24 cellular contexts compared by ENCODE assay signal in genomic region chr13:71854401-71854800, GRCh38. TPM values are rescaled to one million over a fixed set of nuclear protein-coding genes. Genes with fewer than 3 reads are reported as not detected.
A peak's percentile ranks its signal among the peaks of the same experiment; 100 is the strongest.
DNase-seq lines count a peak whose midpoint lies in the region; ATAC-seq, FAIRE-seq and TF ChIP-seq lines count a peak whose summit lies in the region.
"Had no signal": no experiment of that assay in that cellular context is flagged by ENCODE, and none has a peak within 500 bp of the region (broad histone marks: within the 10 kb centered on the region; RNA-seq: fewer than 3 reads in every experiment).

No MANE protein-coding gene starts in this region.

- ATAC-seq in HG03039 (IDR thresholded peaks at IDR 0.05; ENCODE audit: unreplicated experiment) (no peak), GM19455 (IDR thresholded peaks at IDR 0.05; ENCODE audit: unreplicated experiment) (no peak)
- ATAC-seq: CD8-positive, alpha-beta T cell; GM12878 had no signal

- H3K79me2 ChIP-seq in Loucy (ENCODE audit: insufficient read depth, low read length) (no peaks in the 10 kb centered on the region), neural progenitor cell (ENCODE audit: low read depth) (peaks cover 23% of the 10 kb centered on the region)

- no peaks in the 10 kb centered on the region for H3K9me3 ChIP-seq in Loucy (ENCODE audit: insufficient read depth, low read depth, low read length)
- H3K9me3 ChIP-seq in neural progenitor cell (ENCODE audit: low read depth) = no peaks in the 10 kb centered on the region
- H3K9me3 ChIP-seq: BLaER1, Caco-2 had no signal

- H3K4me3 Mint-ChIP-seq in glutamatergic neuron (ENCODE audit: unreplicated experiment) (peak overlapping the region; percentile 27), neural progenitor cell (peak overlapping the region; percentile 50)
- H3K4me3 Mint-ChIP-seq: B cell; CD4-positive, CD25-positive, alpha-beta regulatory T cell; CD8-positive, alpha-beta T cell; HFFc6 had no signal

- H3K36me3 Mint-ChIP-seq in glutamatergic neuron (ENCODE audit: unreplicated experiment) (no peaks in the 10 kb centered on the region), neural progenitor cell (peaks cover 9% of the 10 kb centered on the region)
- H3K36me3 Mint-ChIP-seq: CD4-positive, CD25-positive, alpha-beta regulatory T cell; CD8-positive, alpha-beta T cell had no signal

- DNase-seq in D721Med (ENCODE audit: insufficient read length, low spot score) (no peak), glutamatergic neuron (no peak), neural progenitor cell (ENCODE audit: low spot score) (no peak)
- DNase-seq in stimulated activated CD4-positive, alpha-beta T cell treated with anti-CD3 and anti-CD28 coated beads, Interleukin-2, amount 100 ng/mL, for 48 hours = no peak
- DNase-seq: Caco-2; CD4-positive, CD25-positive, alpha-beta regulatory T cell; CD8-positive, alpha-beta T cell; DMS 273 treated with DMSO at 0.1 percent for 48 hours; DMS79; EL; GDM1; GOT3; H7; HCEC 1CT; HFFc6 had no signal

- H3K4me2 ChIP-seq in Loucy (ENCODE audit: low read depth, low read length, poor library complexity, severe bottlenecking) (no peak overlapping the region), neural progenitor cell (no peak overlapping the region)
- H3K4me2 ChIP-seq: BLaER1 had no signal

- H3K4me3 ChIP-seq in Loucy (ENCODE audit: low read length, poor library complexity, severe bottlenecking) = no peak overlapping the region
- H3K4me3 ChIP-seq in neural progenitor cell = no peak overlapping the region
- H3K4me3 ChIP-seq: BLaER1, GM12878 had no signal

- H3K4me1 ChIP-seq in Loucy (ENCODE audit: insufficient read depth, low read length, poor library complexity, severe bottlenecking) (no peaks in the 10 kb centered on the region), neural progenitor cell (peaks cover 41% of the 10 kb centered on the region)
- H3K4me1 ChIP-seq: BLaER1, Caco-2 had no signal

- H2AFZ ChIP-seq in Loucy (ENCODE audit: low read length) (0 out of 2 replicates have a peak overlapping the region, but pooled peaks have one; percentile 30), neural progenitor cell (replicated peaks) (no peak overlapping the region)

- H3F3A ChIP-seq in Loucy (ENCODE audit: low read depth) (no peaks in the 10 kb centered on the region), neural progenitor cell (ENCODE audit: low read depth) (peaks cover 18% of the 10 kb centered on the region)

- no peaks in the 10 kb centered on the region for H4K20me1 ChIP-seq in Loucy (ENCODE audit: insufficient read depth, low read length, poor library complexity, severe bottlenecking)
- H4K20me1 ChIP-seq in neural progenitor cell (ENCODE audit: low read depth) = peaks cover 49% of the 10 kb centered on the region
- H4K20me1 ChIP-seq: BLaER1 had no signal

- H3K9me3 Mint-ChIP-seq in glutamatergic neuron (ENCODE audit: unreplicated experiment) (peaks cover 7% of the 10 kb centered on the region), neural progenitor cell (no peaks in the 10 kb centered on the region)
- H3K9me3 Mint-ChIP-seq: CD8-positive, alpha-beta T cell had no signal

- peak; percentile 89 for FAIRE-seq in D721Med (lab: Jason Lieb, UNC)
- FAIRE-seq: A204.1, GM12878 had no signal

- H3K9ac ChIP-seq in Loucy (ENCODE audit: low read depth, low read length, poor library complexity, severe bottlenecking) (no peak overlapping the region), neural progenitor cell (no peak overlapping the region)
- H3K9ac ChIP-seq: BLaER1 had no signal

- TF ChIP-seq CTCF in D721Med (IDR thresholded peaks at IDR 0.05; ENCODE audit: insufficient read depth, missing control alignments) = no peak
- no peak for TF ChIP-seq CTCF in Loucy (conservative IDR thresholded peaks at IDR 0.05; ENCODE audit: low read length)
- TF ChIP-seq CTCF in glutamatergic neuron (IDR thresholded peaks at IDR 0.05; ENCODE audit: partially characterized antibody, unreplicated experiment) = no peak
- TF ChIP-seq CTCF in neural progenitor cell (IDR thresholded peaks at IDR 0.05) = no peak

- H3K27me3 Mint-ChIP-seq in glutamatergic neuron (ENCODE audit: unreplicated experiment) (peaks cover 1% of the 10 kb centered on the region), neural progenitor cell (ENCODE audit: insufficient read depth, low read depth) (no peaks in the 10 kb centered on the region)
- H3K27me3 Mint-ChIP-seq: B cell; CD4-positive, CD25-positive, alpha-beta regulatory T cell had no signal

- H3K27me3 ChIP-seq in Loucy (ENCODE audit: insufficient read depth, low read length, poor library complexity, severe bottlenecking) (no peaks in the 10 kb centered on the region), neural progenitor cell (no peaks in the 10 kb centered on the region)
- H3K27me3 ChIP-seq: BLaER1 had no signal

- H3K4me1 Mint-ChIP-seq in glutamatergic neuron (ENCODE audit: low read depth, unreplicated experiment) (peaks cover 62% of the 10 kb centered on the region), neural progenitor cell (peaks cover 70% of the 10 kb centered on the region)
- H3K4me1 Mint-ChIP-seq: B cell; CD4-positive, CD25-positive, alpha-beta regulatory T cell had no signal

- H3K27ac Mint-ChIP-seq in glutamatergic neuron (ENCODE audit: unreplicated experiment) (peak overlapping the region; percentile 59), neural progenitor cell (peak overlapping the region; percentile 21)
- H3K27ac Mint-ChIP-seq: B cell; CD4-positive, CD25-positive, alpha-beta regulatory T cell; CD8-positive, alpha-beta T cell; HFFc6 had no signal

- no peaks in the 10 kb centered on the region for H3K9me2 ChIP-seq in Loucy (replicated peaks; ENCODE audit: low read depth, low read length)

- H3K36me3 ChIP-seq in Loucy (ENCODE audit: insufficient read depth, low read length) (no peaks in the 10 kb centered on the region), neural progenitor cell (no peaks in the 10 kb centered on the region)
- H3K36me3 ChIP-seq: BLaER1 had no signal

- H3K27ac ChIP-seq in neural progenitor cell = no peak overlapping the region
- H3K27ac ChIP-seq: 22Rv1, BLaER1, C4-2B had no signal

RNA-seq across cellular contexts. Expression of gene DACH1, which starts 12.6 kb away (rescaled TPM):
- total RNA-seq in glutamatergic neuron (ENCODE audit: unreplicated experiment) = 110 TPM
- total RNA-seq in neural progenitor cell (ENCODE audit: low replicate concordance) = 18.6 and 27.6 TPM in 2 replicates
- total RNA-seq: B cell; CD8-positive, alpha-beta T cell; HFFc6 had no signal
